Comparison of ENCODE assay signal across 16 cellular contexts in genomic region chr22:24543679-24544243, GRCh38. TPM values are rescaled to one million over a fixed set of nuclear protein-coding genes. Genes with fewer than 3 reads are reported as not detected.
"Had no signal": no experiment of that assay in that cellular context is flagged by ENCODE, and none has a peak within 500 bp of the region (broad histone marks: within the 10 kb centered on the region; RNA-seq: fewer than 3 reads in every experiment).

No MANE protein-coding gene starts in this region.

- H3K4me1 Mint-ChIP-seq: activated CD8-positive, alpha-beta memory T cell treated with anti-CD3 and anti-CD28 coated beads, Interleukin-2, amount 10 ng/mL, durations not matched to agents 7 days and 5 days; activated naive CD8-positive, alpha-beta T cell treated with anti-CD3 and anti-CD28 coated beads for 36 hours had no signal

- H3K4me3 Mint-ChIP-seq: activated CD8-positive, alpha-beta memory T cell treated with anti-CD3 and anti-CD28 coated beads, Interleukin-2, amount 10 ng/mL, durations not matched to agents 7 days and 5 days; activated naive CD8-positive, alpha-beta T cell treated with anti-CD3 and anti-CD28 coated beads for 36 hours; activated T-cell treated with anti-CD3 and anti-CD28 coated beads, Interleukin-2, amount 50 U/mL, for 4 hours had no signal

- H3K27ac Mint-ChIP-seq: activated CD8-positive, alpha-beta memory T cell treated with anti-CD3 and anti-CD28 coated beads, Interleukin-2, amount 10 ng/mL, durations not matched to agents 7 days and 5 days; activated naive CD8-positive, alpha-beta T cell treated with anti-CD3 and anti-CD28 coated beads for 36 hours had no signal

- H3K9me3 Mint-ChIP-seq: activated naive CD8-positive, alpha-beta T cell treated with anti-CD3 and anti-CD28 coated beads for 36 hours; activated T-cell treated with anti-CD3 and anti-CD28 coated beads, Interleukin-2, amount 50 U/mL, for 4 hours; naive B cell had no signal

- H3K27ac ChIP-seq: vagina had no signal

- H3K4me3 ChIP-seq: esophagus muscularis mucosa, spleen, vagina had no signal

- H3K27me3 Mint-ChIP-seq: activated CD8-positive, alpha-beta memory T cell treated with anti-CD3 and anti-CD28 coated beads, Interleukin-2, amount 10 ng/mL, durations not matched to agents 7 days and 5 days; activated naive CD8-positive, alpha-beta T cell treated with anti-CD3 and anti-CD28 coated beads for 36 hours; naive B cell had no signal

- H3K9me3 ChIP-seq: esophagus muscularis mucosa, spleen, vagina had no signal

- H3K27me3 ChIP-seq: esophagus muscularis mucosa, spleen, vagina had no signal

- DNase-seq: activated CD4-positive, alpha-beta T cell treated with anti-CD3 and anti-CD28 coated beads, Interleukin-2, amount 50 U/mL, for 4 hours; activated CD4-positive, CD25-positive, alpha-beta regulatory T cell treated with anti-CD3 and anti-CD28 coated beads, Interleukin-2, amount 50 U/mL, for 72 hours; activated CD8-positive, alpha-beta memory T cell treated with anti-CD3 and anti-CD28 coated beads, Interleukin-2, amount 10 ng/mL, durations not matched to agents 7 days and 5 days; activated effector memory CD4-positive, alpha-beta T cell treated with anti-CD3 and anti-CD28 coated beads, Interleukin-2, amount 50 U/mL, for 16 hours; activated naive CD8-positive, alpha-beta T cell treated with anti-CD3 and anti-CD28 coated beads for 36 hours; activated T-cell treated with anti-CD3 and anti-CD28 coated beads, Interleukin-2, amount 50 U/mL, for 4 hours; anterior cingulate cortex; head of caudate nucleus; midbrain; naive B cell; spleen; stimulated activated CD4-positive, alpha-beta T cell treated with anti-CD3 and anti-CD28 coated beads, Interleukin-1b, Interleukin-23, amount 100 ng/mL, for 48 hours; stimulated activated naive CD4-positive, alpha-beta T cell treated with Interleukin-2 at 50 U/mL for 16 hours had no signal

RNA-seq across cellular contexts. Expression of gene UPB1, which starts 48.6 kb away (rescaled TPM):
- total RNA-seq: bronchial epithelial cell, vagina had no signal
